ENCODE assay signal across 2 cellular contexts in the genomic region with DNA sequence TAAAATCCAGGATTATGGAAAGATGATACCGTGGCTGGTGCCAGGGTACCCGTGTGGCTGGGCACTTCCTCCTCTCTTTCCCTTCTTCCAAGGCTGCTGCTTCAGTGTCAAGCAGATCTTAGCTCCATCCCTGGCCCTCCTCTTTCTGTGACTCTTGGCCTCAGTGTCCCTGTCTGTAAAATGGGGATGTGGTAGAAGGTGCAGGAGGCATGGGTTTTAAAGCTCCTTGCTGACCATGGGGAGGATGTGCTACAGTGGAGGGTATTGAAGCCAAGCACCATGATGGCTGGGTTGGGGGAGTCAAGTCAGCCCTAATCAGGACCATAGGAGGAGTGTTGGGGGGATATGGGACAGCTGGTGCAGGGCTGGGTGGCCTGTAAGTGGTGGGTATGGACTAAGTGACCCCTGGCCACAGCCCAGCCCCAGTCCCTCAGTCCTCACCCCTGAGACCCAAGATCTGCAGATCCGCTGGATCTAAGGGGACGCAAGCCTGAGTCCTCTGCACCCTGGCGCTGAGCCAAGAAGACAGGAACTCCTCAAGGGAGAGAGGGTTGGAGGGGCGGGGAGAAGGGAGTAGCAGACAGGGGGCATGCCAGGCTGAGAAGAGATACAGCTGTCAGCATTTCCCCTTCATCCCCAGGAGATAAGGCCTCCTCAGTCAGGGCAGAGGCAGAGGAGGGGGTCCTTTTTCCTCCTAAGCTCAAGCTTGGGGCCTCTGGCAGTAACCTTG.
TF ChIP-seq lines count a peak whose summit lies in the region.

No MANE protein-coding gene starts in this region.

TF ChIP-seq in H1, 55 proteins besides CTCF, POLR2A, EP300 and RAD21:
- TF ChIP-seq KDM5A (IDR thresholded peaks at IDR 0.05; ENCODE audit: low read length) (no peak), KDM1A (IDR thresholded peaks at IDR 0.05; ENCODE audit: borderline replicate concordance, low read length) (peak; percentile 47; the same call in 1 of the 2 replicates), SIRT6 (IDR thresholded peaks at IDR 0.05; ENCODE audit: low read length) (no peak)

TF ChIP-seq in HEK293T, 16 proteins besides CTCF, POLR2A, EP300 and RAD21:
- TF ChIP-seq ARNT (IDR thresholded peaks at IDR 0.05) (no peak), FOXA1 (IDR thresholded peaks at IDR 0.05) (no peak), SP1 (IDR thresholded peaks at IDR 0.05) (no peak), L3MBTL2 (conservative IDR thresholded peaks at IDR 0.05) (no peak), FOXK2 (IDR thresholded peaks at IDR 0.05) (no peak), ELF4 (IDR thresholded peaks at IDR 0.05) (no peak), BHLHE40 (IDR thresholded peaks at IDR 0.05; ENCODE audit: borderline replicate concordance) (no peak), FOXM1 (IDR thresholded peaks at IDR 0.05; ENCODE audit: borderline replicate concordance) (no peak), SUZ12 (IDR thresholded peaks at IDR 0.05) (no peak)
- TF ChIP-seq, protein P1, sequence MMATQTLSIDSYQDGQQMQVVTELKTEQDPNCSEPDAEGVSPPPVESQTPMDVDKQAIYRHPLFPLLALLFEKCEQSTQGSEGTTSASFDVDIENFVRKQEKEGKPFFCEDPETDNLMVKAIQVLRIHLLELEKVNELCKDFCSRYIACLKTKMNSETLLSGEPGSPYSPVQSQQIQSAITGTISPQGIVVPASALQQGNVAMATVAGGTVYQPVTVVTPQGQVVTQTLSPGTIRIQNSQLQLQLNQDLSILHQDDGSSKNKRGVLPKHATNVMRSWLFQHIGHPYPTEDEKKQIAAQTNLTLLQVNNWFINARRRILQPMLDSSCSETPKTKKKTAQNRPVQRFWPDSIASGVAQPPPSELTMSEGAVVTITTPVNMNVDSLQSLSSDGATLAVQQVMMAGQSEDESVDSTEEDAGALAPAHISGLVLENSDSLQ (IDR thresholded peaks at IDR 0.05) = no peak
